Comparison of ENCODE assay signal across 14 cellular contexts in genomic region chr4:24768604-24769003, GRCh38. TPM values are rescaled to one million over a fixed set of nuclear protein-coding genes. Genes with fewer than 3 reads are reported as not detected.
DNase-seq lines count a peak whose midpoint lies in the region; ATAC-seq and TF ChIP-seq lines count a peak whose summit lies in the region.
"Had no signal": no experiment of that assay in that cellular context is flagged by ENCODE, and none has a peak within 500 bp of the region (broad histone marks: within the 10 kb centered on the region; RNA-seq: fewer than 3 reads in every experiment).

No MANE protein-coding gene starts in this region.

- H3K27ac ChIP-seq in lower lobe of right lung (no peak overlapping the region), suprapubic skin (no peak overlapping the region), transverse colon (no peak overlapping the region)
- H3K27ac ChIP-seq: epithelial cell of prostate, right atrium auricular region, thoracic aorta had no signal

- peaks cover 7% of the 10 kb centered on the region for H3K4me1 Mint-ChIP-seq in activated naive CD8-positive, alpha-beta T cell treated with anti-CD3 and anti-CD28 coated beads for 36 hours
- H3K4me1 Mint-ChIP-seq: IgD-negative memory B cell had no signal

- no peaks in the 10 kb centered on the region for H3K36me3 Mint-ChIP-seq in activated naive CD8-positive, alpha-beta T cell treated with anti-CD3 and anti-CD28 coated beads for 36 hours
- H3K36me3 Mint-ChIP-seq: IgD-negative memory B cell had no signal

- no peaks in the 10 kb centered on the region for H3K27me3 ChIP-seq in lower lobe of right lung (ENCODE audit: low read depth)
- no peaks in the 10 kb centered on the region for H3K27me3 ChIP-seq in suprapubic skin
- no peaks in the 10 kb centered on the region for H3K27me3 ChIP-seq in transverse colon
- H3K27me3 ChIP-seq: right atrium auricular region had no signal

- H3K4me1 ChIP-seq in lower lobe of right lung (no peaks in the 10 kb centered on the region), suprapubic skin (peaks cover 13% of the 10 kb centered on the region), transverse colon (peaks cover 0 to 9% (median 3%) of the 10 kb centered on the region in 4 donors)

- H3K4me3 Mint-ChIP-seq in activated naive CD8-positive, alpha-beta T cell treated with anti-CD3 and anti-CD28 coated beads for 36 hours = no peak overlapping the region
- H3K4me3 Mint-ChIP-seq: IgD-negative memory B cell had no signal

- intact Hi-C loops in lower lobe of right lung (cut with DNase I) (no loop called here), transverse colon (cut with DNase I; ENCODE audit: low total_unique reads) (no loop called here)

- H3K4me3 ChIP-seq in lower lobe of right lung = no peak overlapping the region
- H3K4me3 ChIP-seq in suprapubic skin = no peak overlapping the region
- H3K4me3 ChIP-seq in transverse colon = no peak overlapping the region
- H3K4me3 ChIP-seq: right atrium auricular region, thoracic aorta had no signal

- peaks cover 4% of the 10 kb centered on the region for H3K9me3 Mint-ChIP-seq in activated naive CD8-positive, alpha-beta T cell treated with anti-CD3 and anti-CD28 coated beads for 36 hours

- DNase-seq in activated naive CD8-positive, alpha-beta T cell treated with anti-CD3 and anti-CD28 coated beads for 36 hours = no peak
- DNase-seq in lower lobe of right lung = no peak
- no peak for DNase-seq in suprapubic skin (ENCODE audit: low spot score in 2 of 2)
- DNase-seq in transverse colon = no peak
- DNase-seq: NCI-H226 had no signal

- no peak overlapping the region for H3K27ac Mint-ChIP-seq in activated naive CD8-positive, alpha-beta T cell treated with anti-CD3 and anti-CD28 coated beads for 36 hours
- H3K27ac Mint-ChIP-seq: IgD-negative memory B cell had no signal

- no peak for TF ChIP-seq CTCF in lower lobe of right lung (IDR thresholded peaks at IDR 0.05)
- no peak for TF ChIP-seq CTCF in suprapubic skin (IDR thresholded peaks at IDR 0.05)
- no peak for TF ChIP-seq CTCF in transverse colon (IDR thresholded peaks at IDR 0.05)

- ATAC-seq in GM19043 (IDR thresholded peaks at IDR 0.05; ENCODE audit: low read depth, unreplicated experiment) (peak; percentile 78), GM21786 (IDR thresholded peaks at IDR 0.05; ENCODE audit: unreplicated experiment) (peak; percentile 73), HG03159 (IDR thresholded peaks at IDR 0.05; ENCODE audit: unreplicated experiment) (peak; percentile 86), lower lobe of right lung (no peak)
- ATAC-seq: Right ventricle myocardium inferior had no signal

- peaks cover 3% of the 10 kb centered on the region for H3K27me3 Mint-ChIP-seq in activated naive CD8-positive, alpha-beta T cell treated with anti-CD3 and anti-CD28 coated beads for 36 hours

- no peaks in the 10 kb centered on the region for H3K9me3 ChIP-seq in lower lobe of right lung
- no peaks in the 10 kb centered on the region for H3K9me3 ChIP-seq in suprapubic skin
- H3K9me3 ChIP-seq in transverse colon = no peaks in the 10 kb centered on the region
- H3K9me3 ChIP-seq: right atrium auricular region, thoracic aorta had no signal

- in situ Hi-C loops in transverse colon (cut with MboI; ENCODE audit: low pct_ligation_motif_present in 1 of 4, low pct_unique_long_range_greater_than_20kb in 1 of 4, low sequenced_read_pairs in 3 of 4) = no loop called here

- TF ChIP-seq EP300 in suprapubic skin (IDR thresholded peaks at IDR 0.05) = no peak
- no peak for TF ChIP-seq EP300 in transverse colon (IDR thresholded peaks at IDR 0.05; ENCODE audit: low read depth)

- no peak for TF ChIP-seq POLR2A in suprapubic skin (IDR thresholded peaks at IDR 0.05)
- no peak for TF ChIP-seq POLR2A in transverse colon (IDR thresholded peaks at IDR 0.05)

- H3K36me3 ChIP-seq in lower lobe of right lung (no peaks in the 10 kb centered on the region), suprapubic skin (no peaks in the 10 kb centered on the region), transverse colon (no peaks in the 10 kb centered on the region)
- H3K36me3 ChIP-seq: right atrium auricular region, thoracic aorta had no signal

RNA-seq across cellular contexts. Expression of gene SOD3, which starts 26.8 kb away (rescaled TPM):
- total RNA-seq in activated naive CD8-positive, alpha-beta T cell treated with anti-CD3 and anti-CD28 coated beads for 36 hours = not detected
- 111 TPM for total RNA-seq in lower lobe of right lung
- 10 to 100 TPM; 18.4 to 55.8 (median 23.3) TPM for total RNA-seq in suprapubic skin
- 100 to 1,000 TPM in 1 of 4 donors, 10 to 100 TPM in 3; 27.7 to 112 (median 71.7) TPM for total RNA-seq in transverse colon
- total RNA-seq: mononuclear cell had no signal

Comparison
In these comparisons a context has a peak if more than half of its experiments do, and no peak if none do; other contexts are left out.
1. ATAC-seq: peak in GM19043 (single experiment), GM21786 (single experiment) and HG03159 (single experiment); none in lower lobe of right lung (0 of 2).
2. RNA of gene SOD3, which starts 26.8 kb away (total RNA-seq): 111 TPM in lower lobe of right lung (single experiment), 27.7 to 112 TPM in transverse colon and 18.4 to 55.8 TPM in suprapubic skin; not detected in activated naive CD8-positive, alpha-beta T cell treated with anti-CD3 and anti-CD28 coated beads for 36 hours; every median in the first group is over 10 times any median in the second.